In the genomic region with DNA sequence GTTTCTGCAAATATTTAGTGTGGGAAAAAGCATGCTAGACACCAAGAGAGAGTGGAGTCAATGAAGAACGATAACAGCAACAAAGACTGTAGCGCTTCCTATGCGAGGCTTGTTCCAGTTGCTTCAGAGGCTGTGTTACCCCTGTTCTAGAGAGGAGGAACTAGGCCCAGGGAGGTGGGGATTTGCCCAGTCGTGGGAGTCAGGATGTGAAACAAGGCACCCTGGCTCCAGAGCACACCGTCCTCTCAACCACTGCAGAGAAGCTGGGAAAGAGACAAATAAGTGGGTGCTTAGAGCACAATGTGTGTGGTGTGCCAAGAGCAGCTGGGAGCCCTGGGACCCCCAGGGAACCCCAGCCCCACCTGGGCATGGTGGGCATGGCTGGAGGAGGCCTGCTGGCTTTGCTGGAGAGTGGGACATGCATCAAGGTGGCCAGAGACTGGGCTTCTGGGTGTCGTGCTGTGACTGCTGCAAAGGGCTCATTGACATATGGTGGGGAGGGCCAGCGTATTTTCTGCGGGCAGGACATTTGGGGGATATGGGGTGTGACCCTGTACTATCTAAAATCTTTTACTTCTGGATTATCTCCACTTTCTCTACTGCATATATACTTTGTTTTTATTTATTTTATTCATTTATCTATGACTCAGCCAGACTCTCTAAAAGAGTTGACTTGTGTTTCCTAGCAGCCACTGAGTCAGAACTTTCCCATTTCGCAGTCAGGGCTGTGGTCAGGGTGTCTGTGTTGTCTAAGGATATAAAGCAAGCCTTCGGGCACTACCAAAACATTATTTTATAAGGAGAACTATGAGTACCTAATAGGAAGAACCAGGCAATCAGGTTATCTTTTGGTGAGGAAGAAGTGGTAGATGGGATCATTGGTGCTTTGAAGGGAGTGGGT, we compare ENCODE assay signal across 14 cellular contexts.
DNase-seq lines count a peak whose midpoint lies in the region; TF ChIP-seq lines count a peak whose summit lies in the region.
"Had no signal": no experiment of that assay in that cellular context is flagged by ENCODE, and none has a peak within 500 bp of the region (broad histone marks: within the 10 kb centered on the region; RNA-seq: fewer than 3 reads in every experiment).

No MANE protein-coding gene starts in this region.

- peaks cover 66% of the 10 kb centered on the region for H3K4me1 Mint-ChIP-seq in endodermal cell

- DNase-seq in AG09319 (ENCODE audit: extremely low read depth, low read depth) (peak; percentile 53), NCI-H226 (peak; percentile 71), endodermal cell (no peak), myocyte (ENCODE audit: low read depth) (peak; percentile 71), NCI-H446 (lab: John Stamatoyannopoulos, UW) (no peak), germinal center (ENCODE audit: low spot score) (no peak), NCI-H1694 (lab: John Stamatoyannopoulos, UW) (no peak)
- DNase-seq in activated T-cell treated with anti-CD3 and anti-CD28 coated beads, Interleukin-2, amount 50 U/mL, for 48 hours: no peak
- DNase-seq: activated CD8-positive, alpha-beta memory T cell treated with anti-CD3 and anti-CD28 coated beads, Interleukin-2, amount 50 U/mL, for 4 hours; CD8-positive, alpha-beta memory T cell; H7; immature natural killer cell; NCI-H1694 treated with DMSO at 0.1 percent for 48 hours; pancreas had no signal

- peaks cover 69% of the 10 kb centered on the region for H3K36me3 ChIP-seq in endodermal cell (ENCODE audit: control insufficient read depth, insufficient read depth, low read length)

- H3K4me1 ChIP-seq in endodermal cell (ENCODE audit: control insufficient read depth, insufficient read depth, low read length): peaks cover 5% of the 10 kb centered on the region

- no peak overlapping the region for H3K27ac ChIP-seq in endodermal cell (ENCODE audit: low read depth, low read length)
- H3K27ac ChIP-seq: pancreas had no signal

- H3K9ac ChIP-seq in endodermal cell (ENCODE audit: extremely low read depth, low read length, poor library complexity, severe bottlenecking): no peak overlapping the region

- H3K27ac Mint-ChIP-seq in endodermal cell: peak overlapping the region; percentile 7
- H3K27ac Mint-ChIP-seq: CD8-positive, alpha-beta memory T cell; immature natural killer cell had no signal

- H3K9me3 ChIP-seq in endodermal cell (ENCODE audit: control insufficient read depth, low read length): no peaks in the 10 kb centered on the region
- H3K9me3 ChIP-seq: pancreas had no signal

- H3K27me3 Mint-ChIP-seq in endodermal cell (ENCODE audit: insufficient read depth): no peaks in the 10 kb centered on the region

- H3K9me3 Mint-ChIP-seq in endodermal cell: no peaks in the 10 kb centered on the region
- H3K9me3 Mint-ChIP-seq: CD8-positive, alpha-beta memory T cell; immature natural killer cell had no signal

- H3K4me3 ChIP-seq in endodermal cell (ENCODE audit: low read length): no peak overlapping the region
- H3K4me3 ChIP-seq: pancreas had no signal

- 97 to 100% methylated on average over 3 to 10 of the region's 10 CpGs for WGBS in endodermal cell (ENCODE audit: insufficient coverage in 1 of 2, insufficient read length in 1 of 2), 2 experiments

- no peaks in the 10 kb centered on the region for H3K27me3 ChIP-seq in endodermal cell (ENCODE audit: control insufficient read depth, insufficient read depth, low read length, poor library complexity, severe bottlenecking)
- H3K27me3 ChIP-seq: pancreas had no signal

- TF ChIP-seq CTCF in AG09319 (IDR thresholded peaks at IDR 0.05; ENCODE audit: low read depth, low read length): no peak
- TF ChIP-seq CTCF in endodermal cell (conservative IDR thresholded peaks at IDR 0.05): no peak

- peaks cover 63% of the 10 kb centered on the region for H3K36me3 Mint-ChIP-seq in endodermal cell (ENCODE audit: low read depth)

- no peak overlapping the region for H3K4me3 Mint-ChIP-seq in endodermal cell
- H3K4me3 Mint-ChIP-seq: CD8-positive, alpha-beta memory T cell; immature natural killer cell had no signal

Comparison
In these comparisons a context has a peak if more than half of its experiments do, and no peak if none do; other contexts are left out.
1. DNase-seq: peak in AG09319 (single experiment), NCI-H226 (single experiment) and myocyte (single experiment); none in endodermal cell (single experiment), NCI-H446 (0 of 2), activated T-cell treated with anti-CD3 and anti-CD28 coated beads, Interleukin-2, amount 50 U/mL, for 48 hours (0 of 2), germinal center (single experiment) and NCI-H1694 (single experiment).